Comparison of ENCODE assay signal across 23 cellular contexts in genomic region chr3:133980035-133980434, GRCh38. TPM values are rescaled to one million over a fixed set of nuclear protein-coding genes. Genes with fewer than 3 reads are reported as not detected.
"Had no signal": no experiment of that assay in that cellular context is flagged by ENCODE, and none has a peak within 500 bp of the region (broad histone marks: within the 10 kb centered on the region; RNA-seq: fewer than 3 reads in every experiment).

No MANE protein-coding gene starts in this region.

- H3K9me3 ChIP-seq: esophagus squamous epithelium had no signal

- DNase-seq: activated CD4-positive, alpha-beta T cell treated with anti-CD3 and anti-CD28 coated beads for 1 hour; activated CD4-positive, alpha-beta T cell treated with anti-CD3 and anti-CD28 coated beads for 4 hours; activated CD4-positive, alpha-beta T cell treated with anti-CD3 and anti-CD28 coated beads, Interleukin-2, amount 10 ng/mL, durations not matched to agents 7 days and 5 days; activated CD4-positive, alpha-beta T cell treated with anti-CD3 and anti-CD28 coated beads, Interleukin-2, amount 50 U/mL, for 4 hours; activated CD4-positive, CD25-positive, alpha-beta regulatory T cell; activated CD8-positive, alpha-beta memory T cell treated with anti-CD3 and anti-CD28 coated beads for 24 hours; activated CD8-positive, alpha-beta T cell treated with anti-CD3 and anti-CD28 coated beads for 36 hours; activated effector memory CD4-positive, alpha-beta T cell treated with Interleukin-2 at 50 U/mL for 16 hours; activated gamma-delta T cell treated with Interleukin-2 at 50 U/mL for 16 hours; activated naive CD4-positive, alpha-beta T cell treated with anti-CD3 and anti-CD28 coated beads, Interleukin-2, amount 50 U/mL, for 16 hours; activated naive CD4-positive, alpha-beta T cell treated with Interleukin-2 at 50 U/mL for 16 hours; activated T-cell treated with anti-CD3 and anti-CD28 coated beads, Interleukin-2, amount 50 U/mL, for 4 hours; amniotic stem cell; anterior cingulate cortex; brain microvascular endothelial cell; caudate nucleus; cortex of kidney; effector CD4-positive, alpha-beta T cell; effector memory CD8-positive, alpha-beta T cell; esophagus squamous epithelium had no signal

- H3K27ac ChIP-seq: brain microvascular endothelial cell, epithelial cell of prostate, esophagus squamous epithelium had no signal

- H3K27me3 ChIP-seq: brain microvascular endothelial cell, esophagus squamous epithelium had no signal

- H3K36me3 ChIP-seq: brain microvascular endothelial cell, esophagus squamous epithelium had no signal

- ATAC-seq: activated CD8-positive, alpha-beta T cell treated with anti-CD3 and anti-CD28 coated beads for 36 hours; activated T-cell treated with anti-CD3 and anti-CD28 coated beads, Interleukin-2, amount 50 U/mL, for 4 hours; effector memory CD8-positive, alpha-beta T cell had no signal

- H3K4me3 ChIP-seq: esophagus squamous epithelium had no signal

RNA-seq across cellular contexts. Expression of gene SLCO2A1, which starts 49.7 kb away (rescaled TPM):
- total RNA-seq: activated CD4-positive, alpha-beta T cell treated with anti-CD3 and anti-CD28 coated beads, Interleukin-2, amount 10 ng/mL, durations not matched to agents 7 days and 5 days; activated CD8-positive, alpha-beta T cell treated with anti-CD3 and anti-CD28 coated beads for 36 hours; activated T-helper 17 cell treated with anti-CD3 and anti-CD28 coated beads, Interleukin-2, amount 50 U/mL, for 72 hours; T-helper 1 cell treated with Interleukin-12 subunit alpha and Interleukin-12 subunit beta and Interleukin-4 antibody, amounts not matched to agents 30 ng/mL and 1 ng/mL, for 36 hours had no signal
